Comparison of ENCODE assay signal across 19 cellular contexts in the genomic region with DNA sequence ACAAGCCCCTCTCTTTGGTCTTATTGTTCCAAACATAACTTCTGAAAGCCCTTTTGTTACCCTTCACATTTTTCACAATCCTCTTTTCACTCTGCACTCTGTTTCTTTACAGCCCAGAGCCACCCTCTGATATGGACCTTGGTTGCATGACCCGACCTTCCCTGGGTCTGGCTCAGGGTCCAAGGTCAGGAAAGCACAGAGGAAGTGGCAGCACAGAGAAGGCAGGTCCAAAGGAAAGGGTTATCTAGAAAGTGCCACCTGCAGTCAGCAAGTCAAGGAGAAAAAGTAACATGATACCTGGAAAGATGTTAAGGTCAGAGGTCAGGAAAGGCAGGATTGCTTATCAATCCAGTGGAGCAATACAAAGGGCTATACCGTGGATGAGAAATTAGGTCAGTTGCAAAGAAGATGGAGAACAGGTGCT. TPM values are rescaled to one million over a fixed set of nuclear protein-coding genes. Genes with fewer than 3 reads are reported as not detected.
A peak's percentile ranks its signal among the peaks of the same experiment; 100 is the strongest.
DNase-seq lines count a peak whose midpoint lies in the region; ATAC-seq, FAIRE-seq and TF ChIP-seq lines count a peak whose summit lies in the region.
"Had no signal": no experiment of that assay in that cellular context is flagged by ENCODE, and none has a peak within 500 bp of the region (broad histone marks: within the 10 kb centered on the region; RNA-seq: fewer than 3 reads in every experiment).

No MANE protein-coding gene starts in this region.

- no peak for ATAC-seq in stimulated activated memory B cell treated with anti-CD40 and anti-IgM and Interleukin-4, amounts not matched to agents 10 μg/mL and 1 μg/mL and 100 μg/mL, for 72 hours
- no peak for ATAC-seq in GM21447 (IDR thresholded peaks at IDR 0.05; ENCODE audit: unreplicated experiment)

- TF ChIP-seq CTCF in astrocyte (IDR thresholded peaks at IDR 0.05; ENCODE audit: insufficient read depth, low read depth, low read length), result no peak
- no peak for TF ChIP-seq CTCF in keratinocyte (optimal IDR thresholded peaks at IDR 0.05 in 1 of 3, IDR thresholded peaks at IDR 0.05 in 1 of 3, conservative IDR thresholded peaks at IDR 0.05 in 1 of 3; ENCODE audit: extremely low read depth in 1 of 3, insufficient read depth in 2 of 3, low read length in 3 of 3)

- FAIRE-seq in astrocyte (lab: Jason Lieb, UNC) (no peak), keratinocyte (lab: Jason Lieb, UNC) (no peak), frontal cortex (lab: Jason Lieb, UNC) (no peak)
- FAIRE-seq: bronchial epithelial cell, D721Med had no signal

- no peaks in the 10 kb centered on the region for H3K9me3 Mint-ChIP-seq in astrocyte (ENCODE audit: unreplicated experiment)
- no peaks in the 10 kb centered on the region for H3K9me3 Mint-ChIP-seq in stimulated activated memory B cell treated with anti-CD40 and anti-IgM and Interleukin-4, amounts not matched to agents 10 μg/mL and 1 μg/mL and 100 μg/mL, for 72 hours
- H3K9me3 Mint-ChIP-seq: activated CD4-positive, alpha-beta T cell treated with anti-CD3 and anti-CD28 coated beads, Interleukin-2, amount 10 ng/mL, durations not matched to agents 7 days and 5 days; activated naive CD4-positive, alpha-beta T cell treated with anti-CD3 and anti-CD28 coated beads, Interleukin-2, amount 10 ng/mL, durations not matched to agents 7 days and 5 days had no signal

- H3K79me2 ChIP-seq in astrocyte (ENCODE audit: insufficient read depth, low read length) (peaks cover 77% of the 10 kb centered on the region), keratinocyte (ENCODE audit: control insufficient read depth, insufficient read depth, low read length) (peaks cover 92% of the 10 kb centered on the region)

- no peak overlapping the region for H3K4me3 ChIP-seq in HUES6 (ENCODE audit: low read depth, low read length)
- H3K4me3 ChIP-seq in astrocyte (ENCODE audit: insufficient read depth, low read depth, low read length), result no peak overlapping the region
- H3K4me3 ChIP-seq in keratinocyte (ENCODE audit: control insufficient read depth in 2 of 3, extremely low read depth in 1 of 3, insufficient read depth in 2 of 3, low read depth in 1 of 3, low read length in 3 of 3), result no peak overlapping the region

- H3K4me1 ChIP-seq in HUES6 (ENCODE audit: control insufficient read depth, insufficient read depth, low read length) (peaks cover 62% of the 10 kb centered on the region), astrocyte (ENCODE audit: insufficient read depth, low read length) (peaks cover 65% of the 10 kb centered on the region), keratinocyte (ENCODE audit: control insufficient read depth, extremely low read depth, insufficient read depth, low read length) (peaks cover 63% of the 10 kb centered on the region)

- no peak for DNase-seq in astrocyte (ENCODE audit: low read depth)
- DNase-seq in keratinocyte (ENCODE audit: low read depth, low spot score), result no peak
- DNase-seq in dermis blood vessel endothelial cell, result no peak
- DNase-seq in MV-4-11 (lab: John Stamatoyannopoulos, UW), result no peak
- no peak for DNase-seq in frontal cortex (ENCODE audit: low spot score in 2 of 2)
- DNase-seq: activated CD4-positive, alpha-beta T cell treated with anti-CD3 and anti-CD28 coated beads, Interleukin-2, amount 10 ng/mL, durations not matched to agents 7 days and 5 days; activated naive CD4-positive, alpha-beta T cell treated with anti-CD3 and anti-CD28 coated beads, Interleukin-2, amount 10 ng/mL, durations not matched to agents 7 days and 5 days; activated T-cell treated with anti-CD3 and anti-CD28 coated beads for 4 hours; effector memory CD4-positive, alpha-beta T cell; Kasumi-1; NCI-H146; NCI-H226; occipital lobe; stimulated activated naive CD4-positive, alpha-beta T cell treated with Interleukin-2 at 50 U/mL for 16 hours had no signal

- H3K27me3 Mint-ChIP-seq in astrocyte (ENCODE audit: low read depth, unreplicated experiment), result no peaks in the 10 kb centered on the region
- H3K27me3 Mint-ChIP-seq in stimulated activated memory B cell treated with anti-CD40 and anti-IgM and Interleukin-4, amounts not matched to agents 10 μg/mL and 1 μg/mL and 100 μg/mL, for 72 hours, result no peaks in the 10 kb centered on the region

- peaks cover 19% of the 10 kb centered on the region for H3K36me3 Mint-ChIP-seq in astrocyte (ENCODE audit: low read depth, unreplicated experiment)
- peaks cover 56% of the 10 kb centered on the region for H3K36me3 Mint-ChIP-seq in stimulated activated memory B cell treated with anti-CD40 and anti-IgM and Interleukin-4, amounts not matched to agents 10 μg/mL and 1 μg/mL and 100 μg/mL, for 72 hours
- H3K36me3 Mint-ChIP-seq: activated naive CD4-positive, alpha-beta T cell treated with anti-CD3 and anti-CD28 coated beads, Interleukin-2, amount 10 ng/mL, durations not matched to agents 7 days and 5 days had no signal

- peak overlapping the region; percentile 65; the same call in 1 of the 2 replicates for H3K27ac ChIP-seq in HUES6 (ENCODE audit: low read depth, low read length)
- H3K27ac ChIP-seq in astrocyte (ENCODE audit: low read depth, low read length), result peak overlapping the region; percentile 97
- peak overlapping the region; percentile 90 for H3K27ac ChIP-seq in keratinocyte (ENCODE audit: control insufficient read depth, insufficient read depth, low read length)

- H3K9me3 ChIP-seq in HUES6 (ENCODE audit: control insufficient read depth, insufficient read depth, low read depth, low read length) (no peaks in the 10 kb centered on the region), astrocyte (ENCODE audit: insufficient read depth, low read depth, low read length) (no peaks in the 10 kb centered on the region), keratinocyte (ENCODE audit: control insufficient read depth, low read depth, low read length) (no peaks in the 10 kb centered on the region)

- peaks cover 4% of the 10 kb centered on the region for H3K9me1 ChIP-seq in keratinocyte (ENCODE audit: control insufficient read depth, extremely low read depth, insufficient read depth, low read length)

- H3K27ac Mint-ChIP-seq in astrocyte (ENCODE audit: unreplicated experiment), result peak overlapping the region; percentile 96
- peak overlapping the region; percentile 40 for H3K27ac Mint-ChIP-seq in stimulated activated memory B cell treated with anti-CD40 and anti-IgM and Interleukin-4, amounts not matched to agents 10 μg/mL and 1 μg/mL and 100 μg/mL, for 72 hours
- H3K27ac Mint-ChIP-seq: activated CD4-positive, alpha-beta T cell treated with anti-CD3 and anti-CD28 coated beads, Interleukin-2, amount 10 ng/mL, durations not matched to agents 7 days and 5 days; activated naive CD4-positive, alpha-beta T cell treated with anti-CD3 and anti-CD28 coated beads, Interleukin-2, amount 10 ng/mL, durations not matched to agents 7 days and 5 days had no signal

- H4K20me1 ChIP-seq in astrocyte (ENCODE audit: insufficient read depth, low read length) (peaks cover 47% of the 10 kb centered on the region), keratinocyte (ENCODE audit: control insufficient read depth, extremely low read depth, insufficient read depth, low read length) (peaks cover 40% of the 10 kb centered on the region)

- H3K4me3 Mint-ChIP-seq in astrocyte (ENCODE audit: unreplicated experiment), result no peak overlapping the region
- H3K4me3 Mint-ChIP-seq in stimulated activated memory B cell treated with anti-CD40 and anti-IgM and Interleukin-4, amounts not matched to agents 10 μg/mL and 1 μg/mL and 100 μg/mL, for 72 hours, result no peak overlapping the region
- H3K4me3 Mint-ChIP-seq: activated CD4-positive, alpha-beta T cell treated with anti-CD3 and anti-CD28 coated beads, Interleukin-2, amount 10 ng/mL, durations not matched to agents 7 days and 5 days; activated naive CD4-positive, alpha-beta T cell treated with anti-CD3 and anti-CD28 coated beads, Interleukin-2, amount 10 ng/mL, durations not matched to agents 7 days and 5 days had no signal

- dilution Hi-C loops in keratinocyte (cut with MboI; ENCODE audit: extremely low pct_ligation_motif_present, low sequenced_read_pairs), result no loop called here

- H3K4me1 Mint-ChIP-seq in astrocyte (ENCODE audit: low read depth, unreplicated experiment), result peaks cover 71% of the 10 kb centered on the region
- peaks cover 28% of the 10 kb centered on the region for H3K4me1 Mint-ChIP-seq in stimulated activated memory B cell treated with anti-CD40 and anti-IgM and Interleukin-4, amounts not matched to agents 10 μg/mL and 1 μg/mL and 100 μg/mL, for 72 hours
- H3K4me1 Mint-ChIP-seq: activated CD4-positive, alpha-beta T cell treated with anti-CD3 and anti-CD28 coated beads, Interleukin-2, amount 10 ng/mL, durations not matched to agents 7 days and 5 days; activated naive CD4-positive, alpha-beta T cell treated with anti-CD3 and anti-CD28 coated beads, Interleukin-2, amount 10 ng/mL, durations not matched to agents 7 days and 5 days had no signal

- H2AFZ ChIP-seq in astrocyte (ENCODE audit: low read depth, low read length), result no peak overlapping the region
- H2AFZ ChIP-seq in keratinocyte (ENCODE audit: control insufficient read depth, low read length), result no peak overlapping the region

- peaks cover 27% of the 10 kb centered on the region; the same call in 1 of the 2 replicates for H3K36me3 ChIP-seq in HUES6 (ENCODE audit: control insufficient read depth, insufficient read depth, low read length)
- H3K36me3 ChIP-seq in astrocyte (ENCODE audit: insufficient read depth, low read length), result peaks cover 27% of the 10 kb centered on the region
- H3K36me3 ChIP-seq in keratinocyte (ENCODE audit: control insufficient read depth in 2 of 2, extremely low read depth in 1 of 2, insufficient read depth in 2 of 2, low read length in 2 of 2), result peaks cover 29 to 50% of the 10 kb centered on the region in 2 experiments

- H3K9ac ChIP-seq in HUES6 (ENCODE audit: low read length) (no peak overlapping the region), astrocyte (ENCODE audit: low read length) (peak overlapping the region; percentile 66), keratinocyte (ENCODE audit: control insufficient read depth, extremely low read depth, insufficient read depth, low read length) (no peak overlapping the region)

- no peaks in the 10 kb centered on the region for H3K27me3 ChIP-seq in HUES6 (ENCODE audit: control insufficient read depth, insufficient read depth, low read length)
- no peaks in the 10 kb centered on the region for H3K27me3 ChIP-seq in astrocyte (ENCODE audit: insufficient read depth, low read length)
- no peaks in the 10 kb centered on the region for H3K27me3 ChIP-seq in keratinocyte (ENCODE audit: control insufficient read depth, extremely low read depth, insufficient read depth, low read length)

- peak overlapping the region; percentile 79 for H3K4me2 ChIP-seq in astrocyte (ENCODE audit: low read length)
- H3K4me2 ChIP-seq in keratinocyte (ENCODE audit: control insufficient read depth, extremely low read depth, insufficient read depth, low read depth, low read length), result peak overlapping the region; percentile 18

RNA-seq across cellular contexts. Expression of a gene that starts 18.4 kb away (rescaled TPM):
- total RNA-seq in astrocyte, result 30.0 and 31.1 TPM in 2 replicates
- polyA plus RNA-seq in keratinocyte, result 51.2 to 95.4 TPM (median 77.2 TPM) in 3 replicates
- 38.7 TPM for polyA plus RNA-seq in keratinocyte (2011; ENCODE audit: low read depth)
- polyA plus RNA-seq in keratinocyte (2011; cell fraction: cytosol; rRNA removed), result 67.5 and 68.4 TPM in 2 replicates
- 113 and 127 TPM in 2 replicates for polyA plus RNA-seq in keratinocyte (2011; cell fraction: nucleus; rRNA removed)
- polyA plus RNA-seq in keratinocyte (2012; ENCODE audit: low replicate concordance), result 50.7 and 81.5 TPM in 2 replicates
- 46.0 to 84.4 TPM (median 64.1 TPM) in 3 replicates for polyA minus RNA-seq in keratinocyte
- polyA minus RNA-seq in keratinocyte (2011; cell fraction: cytosol; rRNA and poly(A)+ RNA removed), result 90.7 TPM
- 83.5 and 121 TPM in 2 replicates for polyA minus RNA-seq in keratinocyte (2011; cell fraction: nucleus; rRNA and poly(A)+ RNA removed)
- total RNA-seq in dermis blood vessel endothelial cell, result 47.1 and 50.5 TPM in 2 replicates
- 4.1 TPM for total RNA-seq in frontal cortex
